Comparison of ENCODE assay signal across 26 cellular contexts in the genomic region with DNA sequence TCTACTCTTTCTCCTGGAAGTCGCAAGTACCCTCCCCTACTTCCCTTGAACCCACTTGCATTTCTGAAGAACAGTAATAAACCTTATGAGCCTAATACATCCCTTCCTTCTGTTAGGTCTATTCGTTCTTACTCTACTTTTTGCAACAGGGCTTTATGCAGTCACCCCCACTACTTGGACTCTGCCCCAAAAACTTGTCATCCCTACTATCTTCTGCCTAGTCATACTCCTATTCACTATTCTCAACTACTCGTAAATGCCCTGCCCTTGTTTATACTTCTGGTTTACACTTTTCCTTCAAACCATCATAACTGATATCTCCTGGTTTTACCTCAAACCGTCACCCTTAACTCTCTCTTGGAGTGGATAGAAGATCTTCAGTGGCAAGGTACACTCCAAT. TPM values are rescaled to one million over a fixed set of nuclear protein-coding genes. Genes with fewer than 3 reads are reported as not detected.
"Had no signal": no experiment of that assay in that cellular context is flagged by ENCODE, and none has a peak within 500 bp of the region (broad histone marks: within the 10 kb centered on the region; RNA-seq: fewer than 3 reads in every experiment).

No MANE protein-coding gene starts in this region.

- H3K36me3 ChIP-seq: cardiac muscle cell, gastroesophageal sphincter, left ventricle myocardium inferior, thyroid gland, upper lobe of right lung, WERI-Rb-1 had no signal

- DNase-seq: activated CD4-positive, alpha-beta T cell treated with anti-CD3 and anti-CD28 coated beads, Interleukin-2, amount 50 U/mL, for 1 hour; activated CD4-positive, CD25-positive, alpha-beta regulatory T cell treated with anti-CD3 and anti-CD28 coated beads, Interleukin-2, amount 50 U/mL, for 72 hours; activated CD8-positive, alpha-beta T cell treated with anti-CD3 and anti-CD28 coated beads, Interleukin-2, amount 10 ng/mL, durations not matched to agents 7 days and 5 days; activated gamma-delta T cell; activated naive CD4-positive, alpha-beta T cell treated with anti-CD3 and anti-CD28 coated beads, Interleukin-2, amount 50 U/mL, for 16 hours; activated naive CD8-positive, alpha-beta T cell treated with anti-CD3 and anti-CD28 coated beads, Interleukin-2, amount 50 U/mL, for 24 hours; effector CD4-positive, alpha-beta T cell; head of caudate nucleus; hypothalamus; left ventricle myocardium inferior; midbrain; natural killer cell; stimulated activated CD4-positive, alpha-beta T cell treated with anti-CD3 and anti-CD28 coated beads, Interleukin-12 subunit alpha, Interleukin-12 subunit beta, amount 100 ng/mL, for 4 hours; stimulated activated CD4-positive, alpha-beta T cell treated with anti-CD3 and anti-CD28 coated beads, Interleukin-4, amount 100 ng/mL, for 4 hours; stimulated activated naive CD8-positive, alpha-beta T cell treated with anti-CD3 and anti-CD28 coated beads, Interleukin-15, Interleukin-2, amounts not matched to agents 100 U/mL and 50 U/mL, for 24 hours; substantia nigra; thyroid gland; upper lobe of right lung; WERI-Rb-1 had no signal

- H3K9me3 Mint-ChIP-seq: activated naive CD8-positive, alpha-beta T cell treated with anti-CD3 and anti-CD28 coated beads, Interleukin-2, amount 50 U/mL, for 24 hours had no signal

- H3K27me3 ChIP-seq: cardiac muscle cell, gastroesophageal sphincter, thyroid gland, upper lobe of right lung had no signal

- FAIRE-seq: endometrium had no signal

- H3K4me1 Mint-ChIP-seq: activated naive CD8-positive, alpha-beta T cell treated with anti-CD3 and anti-CD28 coated beads, Interleukin-2, amount 50 U/mL, for 24 hours; natural killer cell had no signal

- H3K4me1 ChIP-seq: gastroesophageal sphincter, thyroid gland had no signal

- H3K27me3 Mint-ChIP-seq: activated naive CD8-positive, alpha-beta T cell treated with anti-CD3 and anti-CD28 coated beads, Interleukin-2, amount 50 U/mL, for 24 hours; dendritic cell treated with granulocyte-macrophage colony-stimulating factor and Interleukin-4, amounts not matched to agents 40 ng/mL and 50 ng/mL, for 4 days; progenitor cell of endocrine pancreas had no signal

- H3K4me3 ChIP-seq: cardiac muscle cell, gastroesophageal sphincter, left ventricle myocardium inferior, thyroid gland, upper lobe of right lung had no signal

- H3K4me3 Mint-ChIP-seq: activated CD8-positive, alpha-beta T cell treated with anti-CD3 and anti-CD28 coated beads, Interleukin-2, amount 10 ng/mL, durations not matched to agents 7 days and 5 days; activated naive CD8-positive, alpha-beta T cell treated with anti-CD3 and anti-CD28 coated beads, Interleukin-2, amount 50 U/mL, for 24 hours; activated T-helper 1 cell treated with anti-CD3 and anti-CD28 coated beads, Interleukin-12 subunit alpha, Interleukin-12 subunit beta, Interleukin-2, Interleukin-4 antibody, amounts not matched to agents 30 ng/mL and 10 ng/mL and 1 ng/mL, durations not matched to agents 14 hours and 24 hours and 36 hours; dendritic cell treated with granulocyte-macrophage colony-stimulating factor and Interleukin-4, amounts not matched to agents 40 ng/mL and 50 ng/mL, for 4 days; natural killer cell had no signal

- ATAC-seq: activated CD8-positive, alpha-beta T cell treated with anti-CD3 and anti-CD28 coated beads, Interleukin-2, amount 10 ng/mL, durations not matched to agents 7 days and 5 days; activated naive CD8-positive, alpha-beta T cell treated with anti-CD3 and anti-CD28 coated beads, Interleukin-2, amount 50 U/mL, for 24 hours; gastroesophageal sphincter; natural killer cell; stimulated activated naive CD8-positive, alpha-beta T cell treated with anti-CD3 and anti-CD28 coated beads, Interleukin-15, Interleukin-2, amounts not matched to agents 100 U/mL and 50 U/mL, for 24 hours; upper lobe of right lung had no signal

- H3K27ac ChIP-seq: cardiac muscle cell, gastroesophageal sphincter, left ventricle myocardium inferior, thyroid gland, upper lobe of right lung, WERI-Rb-1 had no signal

- H3K27ac Mint-ChIP-seq: activated CD8-positive, alpha-beta T cell treated with anti-CD3 and anti-CD28 coated beads, Interleukin-2, amount 10 ng/mL, durations not matched to agents 7 days and 5 days; activated naive CD8-positive, alpha-beta T cell treated with anti-CD3 and anti-CD28 coated beads, Interleukin-2, amount 50 U/mL, for 24 hours; activated T-helper 1 cell treated with anti-CD3 and anti-CD28 coated beads, Interleukin-12 subunit alpha, Interleukin-12 subunit beta, Interleukin-2, Interleukin-4 antibody, amounts not matched to agents 30 ng/mL and 10 ng/mL and 1 ng/mL, durations not matched to agents 14 hours and 24 hours and 36 hours; dendritic cell treated with granulocyte-macrophage colony-stimulating factor and Interleukin-4, amounts not matched to agents 40 ng/mL and 50 ng/mL, for 4 days; natural killer cell; progenitor cell of endocrine pancreas had no signal

- H3K36me3 Mint-ChIP-seq: natural killer cell had no signal

- H3K9me3 ChIP-seq: gastroesophageal sphincter, thyroid gland, upper lobe of right lung had no signal

RNA-seq across cellular contexts. Expression of a gene that starts 55.2 kb away (rescaled TPM):
- total RNA-seq: activated CD8-positive, alpha-beta T cell treated with anti-CD3 and anti-CD28 coated beads, Interleukin-2, amount 10 ng/mL, durations not matched to agents 7 days and 5 days; natural killer cell; T-helper 2 cell treated with Interferon-gamma antibody and Interleukin-4, amounts not matched to agents 100 ng/mL and 5 ng/mL, for 36 hours had no signal
